Comparison of ENCODE assay signal across 7 cellular contexts in genomic region chr6:157020398-157021266, GRCh38.
DNase-seq lines count a peak whose midpoint lies in the region; FAIRE-seq and TF ChIP-seq lines count a peak whose summit lies in the region.

No MANE protein-coding gene starts in this region.

- no peak for FAIRE-seq in bronchial epithelial cell (lab: Jason Lieb, UNC)
- peak; percentile 43 for FAIRE-seq in islet of Langerhans (lab: Jason Lieb, UNC)

- TF ChIP-seq CTCF in GM12864 (IDR thresholded peaks at IDR 0.05; ENCODE audit: low read depth, low read length, missing control alignments) (no peak), bronchial epithelial cell (IDR thresholded peaks at IDR 0.05; ENCODE audit: insufficient read depth, low read length, severe bottlenecking) (no peak)

- H3K27me3 ChIP-seq in bronchial epithelial cell (ENCODE audit: control insufficient read depth, insufficient read depth, low read length), result no peaks in the 10 kb centered on the region

- peak overlapping the region; percentile 92 for H3K4me3 Mint-ChIP-seq in T-helper 1 cell treated with Interleukin-12 subunit alpha and Interleukin-12 subunit beta and Interleukin-4 antibody, amounts not matched to agents 30 μg/mL and 1 μg/mL, for 36 hours

- H3K9me3 Mint-ChIP-seq in T-helper 1 cell treated with Interleukin-12 subunit alpha and Interleukin-12 subunit beta and Interleukin-4 antibody, amounts not matched to agents 30 μg/mL and 1 μg/mL, for 36 hours, result no peaks in the 10 kb centered on the region

- H3K27me3 Mint-ChIP-seq in T-helper 1 cell treated with Interleukin-12 subunit alpha and Interleukin-12 subunit beta and Interleukin-4 antibody, amounts not matched to agents 30 μg/mL and 1 μg/mL, for 36 hours (ENCODE audit: low read depth), result no peaks in the 10 kb centered on the region

- H3K4me1 Mint-ChIP-seq in T-helper 1 cell treated with Interleukin-12 subunit alpha and Interleukin-12 subunit beta and Interleukin-4 antibody, amounts not matched to agents 30 μg/mL and 1 μg/mL, for 36 hours (ENCODE audit: low read depth), result peaks cover 38% of the 10 kb centered on the region

- H3K36me3 Mint-ChIP-seq in T-helper 1 cell treated with Interleukin-12 subunit alpha and Interleukin-12 subunit beta and Interleukin-4 antibody, amounts not matched to agents 30 μg/mL and 1 μg/mL, for 36 hours (ENCODE audit: low read depth), result no peaks in the 10 kb centered on the region

- no peaks in the 10 kb centered on the region for H3K36me3 ChIP-seq in bronchial epithelial cell (ENCODE audit: control insufficient read depth, insufficient read depth, low read length)

- peak overlapping the region; percentile 94 for H3K27ac Mint-ChIP-seq in T-helper 1 cell treated with Interleukin-12 subunit alpha and Interleukin-12 subunit beta and Interleukin-4 antibody, amounts not matched to agents 30 μg/mL and 1 μg/mL, for 36 hours

- peak; percentile 31 for DNase-seq in GM12864 (ENCODE audit: low read depth)
- peak; percentile 49 for DNase-seq in H4 (ENCODE audit: low spot score)
- DNase-seq in LHCN-M2 (ENCODE audit: low read depth), result peak; percentile 70
- DNase-seq in bronchial epithelial cell (ENCODE audit: low read depth), result peak; percentile 35
- DNase-seq in stimulated activated CD4-positive, alpha-beta T cell treated with anti-CD3 and anti-CD28 coated beads, Interleukin-2, amount 100 ng/mL, for 24 hours, result peak; percentile 65 to 67

- peak overlapping the region; percentile 92 for H3K4me3 ChIP-seq in GM12864 (ENCODE audit: low read depth, low read length)
- peak overlapping the region; percentile 84 for H3K4me3 ChIP-seq in bronchial epithelial cell (ENCODE audit: low read depth, low read length)

Comparison
In these comparisons a context has a peak if more than half of its experiments do, and no peak if none do; other contexts are left out.
1. Peak in every context shown above with its lines: DNase-seq and H3K4me3 ChIP-seq.